ENCODE assay signal across 8 cellular contexts in genomic region chr19:55653651-55654322, GRCh38. TPM values are rescaled to one million over a fixed set of nuclear protein-coding genes. Genes with fewer than 3 reads are reported as not detected.
DNase-seq lines count a peak whose midpoint lies in the region; ATAC-seq and TF ChIP-seq lines count a peak whose summit lies in the region.

No MANE protein-coding gene starts in this region.

- peak overlapping the region; percentile 97 for H3K27ac Mint-ChIP-seq in CD8-positive, alpha-beta T cell

- peaks cover 45% of the 10 kb centered on the region for H3K4me1 Mint-ChIP-seq in CD8-positive, alpha-beta T cell (ENCODE audit: low read depth)

- H3K36me3 ChIP-seq in CD8-positive, alpha-beta T cell (ENCODE audit: insufficient read depth, low read length): no peaks in the 10 kb centered on the region
- H3K36me3 ChIP-seq in right lobe of liver: no peaks in the 10 kb centered on the region

- peak; percentile 48 for ATAC-seq in CD8-positive, alpha-beta T cell
- ATAC-seq in GM19438 (IDR thresholded peaks at IDR 0.05; ENCODE audit: low read depth, unreplicated experiment): peak; percentile 35
- ATAC-seq in HG03571 (IDR thresholded peaks at IDR 0.05; ENCODE audit: unreplicated experiment): peak; percentile 35
- ATAC-seq in right lobe of liver: peak; percentile 69 to 78 (median 74)

- intact Hi-C loops in CD8-positive, alpha-beta T cell (cut with DNase I, micrococcal nuclease): loop anchor here (1.0 to 10.0 kb wide), 15 partner anchors 10 to 1465 kb away; partner anchors contain the start of genes FIZ1 (in 2 of the 2), ZNF581 (in 2 of the 2), ZNF784 (in 2 of the 2) and ZNF787 (in 2 of the 2)
- intact Hi-C loops in right lobe of liver (cut with DNase I): no loop called here

- TF ChIP-seq CTCF in CD8-positive, alpha-beta T cell (IDR thresholded peaks at IDR 0.05): peak; percentile 100
- TF ChIP-seq CTCF in right lobe of liver (IDR thresholded peaks at IDR 0.05): peak; percentile 98 to 100 (median 99)

- peak overlapping the region; percentile 72 for H3K4me3 ChIP-seq in CD8-positive, alpha-beta T cell (ENCODE audit: low read depth, low read length)
- peak overlapping the region; percentile 83 to 99 (median 88) for H3K4me3 ChIP-seq in right lobe of liver

- POLR2A ChIA-PET in CD8-positive, alpha-beta T cell (lab: Charles Lee): interaction anchor here (0.7 to 3.0 kb wide), 20 partner anchors 11 to 1265 kb away, joined by 3 to 34 read pairs (median 4); partner anchors contain the start of genes FIZ1, HSPBP1, NAT14 and TMEM238

- TF ChIP-seq POLR2A in right lobe of liver (IDR thresholded peaks at IDR 0.05): peak; percentile 84

- no peaks in the 10 kb centered on the region for H3K9me3 Mint-ChIP-seq in CD8-positive, alpha-beta T cell

- H3K27ac ChIP-seq in CD8-positive, alpha-beta T cell (ENCODE audit: low read depth, low read length): peak overlapping the region; percentile 79
- peak overlapping the region; percentile 93 to 96 (median 96) for H3K27ac ChIP-seq in right lobe of liver

- H3K4me1 ChIP-seq in CD8-positive, alpha-beta T cell (ENCODE audit: insufficient read depth, low read length): peaks cover 38% of the 10 kb centered on the region
- peaks cover 0 to 33% (median 12%) of the 10 kb centered on the region in 4 donors for H3K4me1 ChIP-seq in right lobe of liver

- no peaks in the 10 kb centered on the region for H3K9me3 ChIP-seq in CD8-positive, alpha-beta T cell (ENCODE audit: low read length)
- H3K9me3 ChIP-seq in right lobe of liver: no peaks in the 10 kb centered on the region

- H3K36me3 Mint-ChIP-seq in CD8-positive, alpha-beta T cell: peaks cover 20% of the 10 kb centered on the region

- CTCF ChIA-PET in CD8-positive, alpha-beta T cell (lab: Charles Lee): interaction anchor here (0.7 to 1.9 kb wide), 18 partner anchors 9 to 399 kb away, joined by 3 to 31 read pairs (median 4); partner anchors contain the start of gene FIZ1

- DNase-seq in CD8-positive, alpha-beta T cell: peak; percentile 98 to 100 (median 99)
- DNase-seq in NCI-H748 treated with DMSO at 0.1 percent for 48 hours (lab: John Stamatoyannopoulos, UW) (peak; percentile 99), dermis blood vessel endothelial cell (peak; percentile 98), right lobe of liver (peak; percentile 98)
- peak; percentile 98 to 99 for DNase-seq in activated CD4-positive, alpha-beta T cell treated with anti-CD3 and anti-CD28 coated beads, Interleukin-2, amount 50 U/mL, for 4 hours
- peak; percentile 99 for DNase-seq in stimulated activated CD4-positive, alpha-beta T cell treated with anti-CD3 and anti-CD28 coated beads, Interleukin-4, amount 100 ng/mL, for 24 hours

- peak overlapping the region; percentile 95 for H3K4me3 Mint-ChIP-seq in CD8-positive, alpha-beta T cell

- H3K27me3 ChIP-seq in CD8-positive, alpha-beta T cell (ENCODE audit: insufficient read depth, low read length): no peaks in the 10 kb centered on the region
- H3K27me3 ChIP-seq in right lobe of liver: no peaks in the 10 kb centered on the region

- WGBS in right lobe of liver (ENCODE audit: insufficient coverage, low coverage, low lambda C conversion rate, missing lambda C conversion rate): 0% methylated on average over 18 of the region's 57 CpGs

- H3K27me3 Mint-ChIP-seq in CD8-positive, alpha-beta T cell (ENCODE audit: low read depth): no peaks in the 10 kb centered on the region

RNA-seq across cellular contexts. Expression of gene U2AF2, which starts 1.0 kb away (rescaled TPM):
- 100 to 1,000 TPM; 197 to 201 TPM for total RNA-seq in CD8-positive, alpha-beta T cell
- total RNA-seq in dermis blood vessel endothelial cell (84.1 and 172 TPM in 2 replicates), right lobe of liver (10 to 100 TPM; 55.1 to 75.6 (median 63.5) TPM)

RNA-seq across cellular contexts. Expression of gene CCDC106, which starts 5.8 kb away (rescaled TPM):
- total RNA-seq in CD8-positive, alpha-beta T cell: 1 to 10 TPM; 1.3 to 2.6 TPM
- total RNA-seq in dermis blood vessel endothelial cell: 7.8 and 13.9 TPM in 2 replicates
- total RNA-seq in right lobe of liver: 10 to 100 TPM in 3 of 6 experiments, 1 to 10 TPM in 3; 6.1 to 19.7 (median 9.8) TPM

RNA-seq across cellular contexts. Expression of gene ZNF581, which starts 10.3 kb away (rescaled TPM):
- 10 to 100 TPM; 25.6 to 25.7 TPM for total RNA-seq in CD8-positive, alpha-beta T cell
- 16.3 and 20.8 TPM in 2 replicates for total RNA-seq in dermis blood vessel endothelial cell
- 1 to 10 TPM; 2.7 to 7.3 (median 5.1) TPM for total RNA-seq in right lobe of liver

RNA-seq across cellular contexts. Expression of gene ZNF580, which starts 13.0 kb away (rescaled TPM):
- 10 to 100 TPM; 30.1 to 32.0 TPM for total RNA-seq in CD8-positive, alpha-beta T cell
- 2.0 and 3.6 TPM in 2 replicates for total RNA-seq in dermis blood vessel endothelial cell
- 10 to 100 TPM in 1 of 6 experiments, 1 to 10 TPM in 5; 5.4 to 11.6 (median 6.5) TPM for total RNA-seq in right lobe of liver

RNA-seq across cellular contexts. Expression of gene EPN1, which starts 21.2 kb away (rescaled TPM):
- 10 to 100 TPM; 41.1 to 45.2 TPM for total RNA-seq in CD8-positive, alpha-beta T cell
- total RNA-seq in dermis blood vessel endothelial cell (71.6 and 243 TPM in 2 replicates), right lobe of liver (100 to 1,000 TPM in 5 of 6 experiments, 10 to 100 TPM in 1; 88.9 to 162 (median 107) TPM)

Comparison
In these comparisons a context has a peak if more than half of its experiments do, and no peak if none do; other contexts are left out.
1. Peak in every context shown above with its lines: DNase-seq, ATAC-seq, H3K4me3 ChIP-seq and H3K27ac ChIP-seq.
2. intact Hi-C loops: an anchor here in CD8-positive, alpha-beta T cell (1.0 to 10.0 kb wide); none called in right lobe of liver.